16 cellular contexts compared by ENCODE assay signal in genomic region chr15:69808756-69809155, GRCh38.
DNase-seq lines count a peak whose midpoint lies in the region; ATAC-seq and TF ChIP-seq lines count a peak whose summit lies in the region.
"Had no signal": no experiment of that assay in that cellular context is flagged by ENCODE, and none has a peak within 500 bp of the region (broad histone marks: within the 10 kb centered on the region; RNA-seq: fewer than 3 reads in every experiment).

No MANE protein-coding gene starts in this region.

- TF ChIP-seq CTCF in CD14-positive monocyte (IDR thresholded peaks at IDR 0.05), result no peak
- no peak for TF ChIP-seq CTCF in fibroblast of villous mesenchyme (IDR thresholded peaks at IDR 0.05; ENCODE audit: insufficient read depth, low read depth, low read length)
- no peak for TF ChIP-seq CTCF in BE2C (IDR thresholded peaks at IDR 0.05; ENCODE audit: low read depth, low read length)

- H3K9me3 Mint-ChIP-seq in CD14-positive monocyte, result peaks cover 0 to 3% (median 0%) of the 10 kb centered on the region in 7 donors
- no peaks in the 10 kb centered on the region for H3K9me3 Mint-ChIP-seq in activated CD4-positive, alpha-beta T cell treated with anti-CD3 and anti-CD28 coated beads for 36 hours (ENCODE audit: low read depth)

- H3K36me3 ChIP-seq in SJSA1, result no peaks in the 10 kb centered on the region
- no peaks in the 10 kb centered on the region for H3K36me3 ChIP-seq in BE2C
- H3K36me3 ChIP-seq: HAP-1 had no signal

- DNase-seq in CD14-positive monocyte (ENCODE audit: low spot score), result no peak
- peak; percentile 93 to 94 for DNase-seq in SJSA1 (ENCODE audit: low read depth in 1 of 2, low spot score in 2 of 2)
- DNase-seq in fibroblast of villous mesenchyme (ENCODE audit: low read depth), result peak; percentile 84
- peak; percentile 55 for DNase-seq in renal cortical epithelial cell (ENCODE audit: low read depth)
- DNase-seq in DMS53 (lab: John Stamatoyannopoulos, UW), result no peak
- DNase-seq in NOMO-1 treated with dmso at 0.1 percent for 144 hours (lab: John Stamatoyannopoulos, UW; ENCODE audit: unreplicated experiment), result no peak
- no peak for DNase-seq in BE2C
- no peak for DNase-seq in activated CD4-positive, alpha-beta T cell treated with anti-CD3 and anti-CD28 coated beads for 36 hours
- DNase-seq: Kasumi-1, MV-4-11, NCI-H1417 treated with DMSO at 0.1 percent for 48 hours, NCI-H2081 treated with DMSO at 0.1 percent for 48 hours, NCI-H345, NCI-H748 treated with DMSO at 0.1 percent for 48 hours, PC-9 had no signal

- peak overlapping the region; percentile 91 for H3K27ac ChIP-seq in SJSA1
- H3K27ac ChIP-seq: PC-9 had no signal

- H3K27me3 Mint-ChIP-seq in CD14-positive monocyte (ENCODE audit: low read depth in 3 of 3), result peaks cover 14 to 17% (median 15%) of the 10 kb centered on the region in 3 donors
- H3K27me3 Mint-ChIP-seq in activated CD4-positive, alpha-beta T cell treated with anti-CD3 and anti-CD28 coated beads for 36 hours, result no peaks in the 10 kb centered on the region

- ATAC-seq in activated CD4-positive, alpha-beta T cell treated with anti-CD3 and anti-CD28 coated beads for 36 hours, result no peak

- H3K27ac Mint-ChIP-seq in CD14-positive monocyte, result peak overlapping the region; percentile 73 to 95 (median 88)
- no peak overlapping the region for H3K27ac Mint-ChIP-seq in activated CD4-positive, alpha-beta T cell treated with anti-CD3 and anti-CD28 coated beads for 36 hours

- H3K36me3 Mint-ChIP-seq in CD14-positive monocyte, result peaks cover 0 to 5% of the 10 kb centered on the region in 2 donors
- no peaks in the 10 kb centered on the region for H3K36me3 Mint-ChIP-seq in activated CD4-positive, alpha-beta T cell treated with anti-CD3 and anti-CD28 coated beads for 36 hours (ENCODE audit: low read depth)

- POLR2A ChIA-PET in activated CD4-positive, alpha-beta T cell treated with anti-CD3 and anti-CD28 coated beads for 36 hours (lab: Charles Lee), result no interaction called here

- CTCF ChIA-PET in activated CD4-positive, alpha-beta T cell treated with anti-CD3 and anti-CD28 coated beads for 36 hours (lab: Charles Lee), result no interaction called here

- H3K4me3 ChIP-seq in SJSA1 (no peak overlapping the region), fibroblast of villous mesenchyme (ENCODE audit: low read depth, low read length) (no peak overlapping the region), BE2C (ENCODE audit: low read depth, low read length) (no peak overlapping the region)
- H3K4me3 ChIP-seq: HAP-1, PC-9 had no signal

- no peaks in the 10 kb centered on the region for H3K9me3 ChIP-seq in SJSA1 (replicated peaks)
- H3K9me3 ChIP-seq in BE2C, result no peaks in the 10 kb centered on the region
- H3K9me3 ChIP-seq: HAP-1 had no signal

- H3K4me1 ChIP-seq in SJSA1 (replicated peaks) (peaks cover 54% of the 10 kb centered on the region), BE2C (no peaks in the 10 kb centered on the region)

- intact Hi-C loops in CD14-positive monocyte (cut with micrococcal nuclease), result loop anchor here in 1 of 2 donors (5.0 kb wide), 2 partner anchors 46 to 81 kb away; no protein-coding TSS in a partner anchor
- intact Hi-C loops in activated CD4-positive, alpha-beta T cell treated with anti-CD3 and anti-CD28 coated beads for 36 hours (cut with DNase I, micrococcal nuclease), result no loop called here

- no peak overlapping the region for H3K4me3 Mint-ChIP-seq in CD14-positive monocyte
- H3K4me3 Mint-ChIP-seq in activated CD4-positive, alpha-beta T cell treated with anti-CD3 and anti-CD28 coated beads for 36 hours, result no peak overlapping the region

- H3K27me3 ChIP-seq in SJSA1 (replicated peaks), result no peaks in the 10 kb centered on the region
- no peaks in the 10 kb centered on the region for H3K27me3 ChIP-seq in BE2C

- peaks cover 47% of the 10 kb centered on the region for H3K4me1 Mint-ChIP-seq in CD14-positive monocyte
- peaks cover 7% of the 10 kb centered on the region for H3K4me1 Mint-ChIP-seq in activated CD4-positive, alpha-beta T cell treated with anti-CD3 and anti-CD28 coated beads for 36 hours

Comparison
In these comparisons a context has a peak if more than half of its experiments do, and no peak if none do; other contexts are left out.
1. DNase-seq: peak in SJSA1 (2 of 2), fibroblast of villous mesenchyme (single experiment) and renal cortical epithelial cell (single experiment); none in CD14-positive monocyte (single experiment), DMS53 (single experiment), NOMO-1 treated with dmso at 0.1 percent for 144 hours (single experiment), BE2C (single experiment) and activated CD4-positive, alpha-beta T cell treated with anti-CD3 and anti-CD28 coated beads for 36 hours (single experiment).